ENCODE assay signal across 28 cellular contexts in the genomic region with DNA sequence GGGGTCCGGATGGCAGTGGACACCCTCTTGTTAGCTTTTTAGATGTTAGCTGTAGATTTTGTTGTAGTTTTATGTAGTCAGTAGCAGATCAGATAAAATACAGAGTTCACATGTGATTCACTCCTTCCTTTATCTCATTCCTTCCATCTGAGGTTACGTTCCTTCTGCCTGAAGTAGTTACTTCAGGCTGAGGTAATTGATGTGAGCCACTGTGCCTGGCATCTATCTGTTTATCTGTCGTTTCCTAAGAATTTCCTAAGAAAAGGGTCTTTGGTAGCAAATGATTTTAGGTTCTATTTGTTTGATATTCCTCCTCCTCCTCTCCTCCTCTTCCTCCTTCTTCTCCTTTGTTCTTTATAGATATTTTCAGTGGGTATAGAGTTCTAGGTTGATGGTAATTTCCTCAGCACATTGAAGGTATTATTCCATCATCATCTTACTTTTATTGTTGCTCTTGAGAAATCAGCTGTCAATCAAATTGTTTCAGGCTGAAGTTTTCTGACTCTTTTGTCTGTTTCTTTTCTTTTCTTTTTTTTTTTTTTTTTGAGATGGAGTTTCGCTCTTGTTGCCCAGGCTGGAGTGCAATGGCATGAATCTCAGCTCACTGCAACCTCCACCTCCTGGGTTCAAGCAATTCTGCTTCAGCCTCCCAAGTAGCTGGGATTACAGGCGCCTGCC. TPM values are rescaled to one million over a fixed set of nuclear protein-coding genes. Genes with fewer than 3 reads are reported as not detected.
DNase-seq lines count a peak whose midpoint lies in the region; ATAC-seq, FAIRE-seq and TF ChIP-seq lines count a peak whose summit lies in the region.
"Had no signal": no experiment of that assay in that cellular context is flagged by ENCODE, and none has a peak within 500 bp of the region (broad histone marks: within the 10 kb centered on the region; RNA-seq: fewer than 3 reads in every experiment).

No MANE protein-coding gene starts in this region.

- no peaks in the 10 kb centered on the region for H3K79me1 ChIP-seq in trophoblast cell (ENCODE audit: low read length)

- ATAC-seq in GM18858 (IDR thresholded peaks at IDR 0.05; ENCODE audit: unreplicated experiment) (no peak), GM21786 (IDR thresholded peaks at IDR 0.05; ENCODE audit: unreplicated experiment) (no peak)
- ATAC-seq: GM23338, Right ventricle myocardium inferior, SK-N-SH treated with all-trans-retinoic acid at 6 μM for 48 hours had no signal

- H3K4me1 ChIP-seq in astrocyte (ENCODE audit: insufficient read depth, low read length) (no peaks in the 10 kb centered on the region), trophoblast cell (ENCODE audit: control insufficient read depth in 1 of 2, insufficient read depth in 2 of 2, low read length in 2 of 2) (no peaks in the 10 kb centered on the region)
- H3K4me1 ChIP-seq: SJCRH30 had no signal

- H3K9me3 Mint-ChIP-seq in activated naive CD4-positive, alpha-beta T cell treated with anti-CD3 and anti-CD28 coated beads, Interleukin-2, amount 50 U/mL, for 24 hours: peaks cover 11% of the 10 kb centered on the region
- H3K9me3 Mint-ChIP-seq in HFFc6: peaks cover 33% of the 10 kb centered on the region
- H3K9me3 Mint-ChIP-seq in astrocyte (ENCODE audit: unreplicated experiment): peaks cover 15% of the 10 kb centered on the region

- no CpG with 5 or more reads among the region's 5 CpGs for WGBS in trophoblast cell (ENCODE audit: extremely low coverage, insufficient coverage, insufficient read length)

- FAIRE-seq in astrocyte (lab: Jason Lieb, UNC): no peak
- FAIRE-seq: G401.6 had no signal

- H3K27me3 ChIP-seq in astrocyte (ENCODE audit: insufficient read depth, low read length) (peaks cover 4% of the 10 kb centered on the region), trophoblast cell (ENCODE audit: insufficient read depth, low read length) (no peaks in the 10 kb centered on the region)
- H3K27me3 ChIP-seq: SJCRH30 had no signal

- H2AK5ac ChIP-seq in trophoblast cell (ENCODE audit: low read length): no peak overlapping the region

- no peak overlapping the region for H3K4me2 ChIP-seq in astrocyte (ENCODE audit: low read length)
- H3K4me2 ChIP-seq in trophoblast cell (ENCODE audit: low read length): no peak overlapping the region
- H3K4me2 ChIP-seq: GM23338, PC-9 had no signal

- no peak overlapping the region for H3K4me3 Mint-ChIP-seq in activated naive CD4-positive, alpha-beta T cell treated with anti-CD3 and anti-CD28 coated beads, Interleukin-2, amount 50 U/mL, for 24 hours
- H3K4me3 Mint-ChIP-seq in HFFc6: peak overlapping the region; percentile 25; the same call in 1 of the 2 replicates
- no peak overlapping the region for H3K4me3 Mint-ChIP-seq in astrocyte (ENCODE audit: unreplicated experiment)
- H3K4me3 Mint-ChIP-seq: GM23338, H9 had no signal

- peaks cover 6% of the 10 kb centered on the region for H3K36me3 Mint-ChIP-seq in activated naive CD4-positive, alpha-beta T cell treated with anti-CD3 and anti-CD28 coated beads, Interleukin-2, amount 50 U/mL, for 24 hours
- H3K36me3 Mint-ChIP-seq in HFFc6 (ENCODE audit: low read depth): peaks cover 18% of the 10 kb centered on the region
- peaks cover 2% of the 10 kb centered on the region for H3K36me3 Mint-ChIP-seq in astrocyte (ENCODE audit: low read depth, unreplicated experiment)

- no peaks in the 10 kb centered on the region for H3K36me3 ChIP-seq in astrocyte (ENCODE audit: insufficient read depth, low read length)
- H3K36me3 ChIP-seq in trophoblast cell (ENCODE audit: control insufficient read depth in 1 of 2, insufficient read depth in 2 of 2, low read length in 2 of 2): no peaks in the 10 kb centered on the region
- H3K36me3 ChIP-seq: SJCRH30 had no signal

- H3K27ac ChIP-seq in astrocyte (ENCODE audit: low read depth, low read length) (peak overlapping the region; percentile 10), trophoblast cell (ENCODE audit: low read depth, low read length) (no peak overlapping the region)
- H3K27ac ChIP-seq: HL-60, PC-9, SJCRH30 had no signal

- H4K12ac ChIP-seq in trophoblast cell (ENCODE audit: low read depth, low read length): no peak overlapping the region

- no peaks in the 10 kb centered on the region for H3K27me3 Mint-ChIP-seq in activated naive CD4-positive, alpha-beta T cell treated with anti-CD3 and anti-CD28 coated beads, Interleukin-2, amount 50 U/mL, for 24 hours
- H3K27me3 Mint-ChIP-seq in HFFc6 (ENCODE audit: insufficient read depth) (peaks cover 5% of the 10 kb centered on the region; the same call in 1 of the 2 replicates), astrocyte (ENCODE audit: low read depth, unreplicated experiment) (no peaks in the 10 kb centered on the region)

- no peak for DNase-seq in activated naive CD4-positive, alpha-beta T cell treated with Interleukin-2 at 50 U/mL for 16 hours
- DNase-seq in HFFc6 (peak; percentile 54), astrocyte (ENCODE audit: low read depth) (peak; percentile 32), trophoblast cell (peak; percentile 35 to 84), mucosa of gallbladder (ENCODE audit: low spot score) (no peak)
- DNase-seq: 8988T, Calu3, H9, MV-4-11, NCI-H1105, NCI-H1436 treated with DMSO at 0.1 percent for 48 hours, NCI-H187 treated with DMSO at 0.1 percent for 48 hours, NCI-H526 treated with DMSO at 0.1 percent for 48 hours, PC-9, SJCRH30 had no signal

- H3K9me3 ChIP-seq in astrocyte (ENCODE audit: insufficient read depth, low read depth, low read length): peaks cover 7% of the 10 kb centered on the region
- H3K9me3 ChIP-seq in trophoblast cell (ENCODE audit: insufficient read depth, low read depth, low read length): peaks cover 5% of the 10 kb centered on the region
- H3K9me3 ChIP-seq: SJCRH30 had no signal

- H3K9ac ChIP-seq in astrocyte (ENCODE audit: low read length) (no peak overlapping the region), trophoblast cell (ENCODE audit: low read length) (no peak overlapping the region)

- H2BK120ac ChIP-seq in trophoblast cell (ENCODE audit: insufficient read depth, low read length, poor library complexity): no peak overlapping the region

- H3K4ac ChIP-seq in trophoblast cell (ENCODE audit: low read depth, low read length): no peak overlapping the region

- no peak overlapping the region for H3K4me3 ChIP-seq in astrocyte (ENCODE audit: insufficient read depth, low read depth, low read length)
- H3K4me3 ChIP-seq in trophoblast cell (ENCODE audit: low read depth, low read length): no peak overlapping the region
- H3K4me3 ChIP-seq: GM23338, PC-9, SJCRH30 had no signal

- no peak overlapping the region for H2BK5ac ChIP-seq in trophoblast cell (ENCODE audit: low read depth, low read length, poor library complexity)

- H2AFZ ChIP-seq in astrocyte (ENCODE audit: low read depth, low read length) (no peak overlapping the region), trophoblast cell (ENCODE audit: insufficient read depth, low read length, poor library complexity) (no peak overlapping the region)
- H2AFZ ChIP-seq: GM23338, PC-9 had no signal

- no peak overlapping the region for H4K8ac ChIP-seq in trophoblast cell (ENCODE audit: low read depth, low read length)

- no peak overlapping the region for H3K18ac ChIP-seq in trophoblast cell (ENCODE audit: low read length)

- no peak overlapping the region for H2BK12ac ChIP-seq in trophoblast cell (ENCODE audit: low read length)

- TF ChIP-seq CTCF in HFFc6 (IDR thresholded peaks at IDR 0.05) (no peak), astrocyte (IDR thresholded peaks at IDR 0.05; ENCODE audit: insufficient read depth, low read depth, low read length) (no peak)

- no peaks in the 10 kb centered on the region for H4K20me1 ChIP-seq in astrocyte (ENCODE audit: insufficient read depth, low read length)

- H3K14ac ChIP-seq in trophoblast cell (ENCODE audit: low read length): no peak overlapping the region

- no peak overlapping the region for H4K91ac ChIP-seq in trophoblast cell (ENCODE audit: low read depth, low read length)

- H3K79me2 ChIP-seq in astrocyte (ENCODE audit: insufficient read depth, low read length) (no peaks in the 10 kb centered on the region), trophoblast cell (ENCODE audit: control insufficient read depth, insufficient read depth, low read length, poor library complexity) (no peaks in the 10 kb centered on the region)

- H3K23ac ChIP-seq in trophoblast cell (ENCODE audit: low read length): no peak overlapping the region

- peaks cover 5% of the 10 kb centered on the region for H3K4me1 Mint-ChIP-seq in activated naive CD4-positive, alpha-beta T cell treated with anti-CD3 and anti-CD28 coated beads, Interleukin-2, amount 50 U/mL, for 24 hours
- H3K4me1 Mint-ChIP-seq in HFFc6 (ENCODE audit: low read depth) (peaks cover 44% of the 10 kb centered on the region), astrocyte (ENCODE audit: low read depth, unreplicated experiment) (no peaks in the 10 kb centered on the region)
- H3K4me1 Mint-ChIP-seq: GM23338 had no signal

- H3K27ac Mint-ChIP-seq in activated naive CD4-positive, alpha-beta T cell treated with anti-CD3 and anti-CD28 coated beads, Interleukin-2, amount 50 U/mL, for 24 hours: peak overlapping the region; percentile 83
- H3K27ac Mint-ChIP-seq in HFFc6 (peak overlapping the region; percentile 79), astrocyte (ENCODE audit: unreplicated experiment) (no peak overlapping the region)
- H3K27ac Mint-ChIP-seq: GM23338, H9 had no signal

RNA-seq across cellular contexts. Expression of gene FBXO47, which starts 29.6 kb away (rescaled TPM):
- total RNA-seq in HFFc6 (2021; fragmentation: NEBNext Ultra II Directional; extraction: Animal tissue kit (Norgen Biotek cat#: 25700)): not detected
- total RNA-seq in astrocyte (not detected in 2 replicates), mucosa of gallbladder (not detected)
- polyA plus RNA-seq in trophoblast cell (2013): not detected in 2 replicates
- total RNA-seq: Calu3, GM23338, H9, LHCN-M2, MCF 10A, NCI-H460, PC-9, Right ventricle myocardium inferior, RPMI7951, SJCRH30 had no signal
- polyA plus RNA-seq: BJ, GM23338 had no signal

Comparison
In these comparisons a context has a peak if more than half of its experiments do, and no peak if none do; other contexts are left out.
1. DNase-seq: peak in HFFc6 (single experiment), astrocyte (single experiment) and trophoblast cell (2 of 2); none in activated naive CD4-positive, alpha-beta T cell treated with Interleukin-2 at 50 U/mL for 16 hours (single experiment) and mucosa of gallbladder (single experiment).